Comparison of ENCODE assay signal across 8 cellular contexts in the genomic region with DNA sequence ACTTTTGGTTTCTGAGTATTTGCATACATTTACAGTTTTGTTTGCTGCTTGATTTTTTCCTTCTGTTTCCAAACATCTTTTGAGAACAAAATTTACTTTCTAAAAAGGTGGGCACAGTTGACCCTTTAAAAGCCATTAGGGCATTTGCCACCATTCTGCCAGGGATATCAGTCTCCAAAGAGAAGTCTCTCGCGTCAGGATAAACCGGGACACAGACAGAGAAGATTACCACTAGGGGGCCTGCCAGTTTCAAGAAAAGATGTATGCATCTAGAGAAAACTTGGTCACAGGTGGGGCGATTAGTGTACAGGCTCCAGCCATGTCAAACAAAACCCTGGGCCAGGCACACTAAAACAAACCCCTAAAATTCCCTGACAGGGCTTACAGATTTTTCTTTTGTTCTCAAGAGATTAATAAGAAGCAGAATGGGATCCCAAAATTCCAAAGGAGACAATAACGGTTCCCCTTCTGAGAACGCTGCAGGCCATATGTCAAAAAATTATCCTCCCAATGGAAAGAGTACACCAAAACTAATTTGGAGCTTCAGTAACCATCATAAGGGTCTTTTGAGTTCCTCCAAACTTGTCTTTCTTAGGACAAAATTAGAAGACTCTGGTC. TPM values are rescaled to one million over a fixed set of nuclear protein-coding genes. Genes with fewer than 3 reads are reported as not detected.
DNase-seq lines count a peak whose midpoint lies in the region; ATAC-seq lines count a peak whose summit lies in the region.

No MANE protein-coding gene starts in this region.

- DNase-seq in Caki2 (ENCODE audit: low read depth) (peak; percentile 30), GM19240 (ENCODE audit: insufficient read length, low spot score) (peak; percentile 29), NCI-H510A treated with DMSO at 0.1 percent for 48 hours (lab: John Stamatoyannopoulos, UW) (peak; percentile 23), cerebellum (ENCODE audit: low spot score) (peak; percentile 71), midbrain (lab: John Stamatoyannopoulos, UW) (peak; percentile 82), NOMO-1 (lab: John Stamatoyannopoulos, UW; ENCODE audit: unreplicated experiment in 2 of 2) (no peak), NCI-H187 (lab: John Stamatoyannopoulos, UW) (no peak)

- in situ Hi-C loops in Caki2 (cut with HindIII; ENCODE audit: low pct_unique_long_range_greater_than_20kb, low sequenced_read_pairs), result no loop called here

- ATAC-seq in HG03571 (IDR thresholded peaks at IDR 0.05; ENCODE audit: unreplicated experiment), result no peak

RNA-seq across cellular contexts. Expression of gene PABPC3, which starts 10.7 kb away (rescaled TPM):
- not detected in 2 replicates for total RNA-seq in Caki2 (2014; rRNA removed; shearing (Covaris generic); ENCODE audit: low replicate concordance)
- total RNA-seq in cerebellum, result 0.27 TPM

Comparison
In these comparisons a context has a peak if more than half of its experiments do, and no peak if none do; other contexts are left out.
1. DNase-seq: peak in Caki2 (single experiment), GM19240 (single experiment), NCI-H510A treated with DMSO at 0.1 percent for 48 hours (single experiment), cerebellum (single experiment) and midbrain (single experiment); none in NOMO-1 (0 of 2) and NCI-H187 (0 of 2).